ENCODE assay signal across 20 cellular contexts in genomic region chr1:12506581-12507280, GRCh38.
"Had no signal": no experiment of that assay in that cellular context is flagged by ENCODE, and none has a peak within 500 bp of the region (broad histone marks: within the 10 kb centered on the region; RNA-seq: fewer than 3 reads in every experiment).

No MANE protein-coding gene starts in this region.

- ATAC-seq: activated T-cell treated with anti-CD3 and anti-CD28 coated beads, Interleukin-2, amount 50 U/mL, for 72 hours; left colon; natural killer cell; SK-N-SH treated with all-trans-retinoic acid at 6 μM for 48 hours had no signal

- H3K4me3 Mint-ChIP-seq: activated CD4-positive, alpha-beta T cell treated with anti-CD3 and anti-CD28 coated beads, Interleukin-2, amount 10 ng/mL, durations not matched to agents 7 days and 5 days; activated T-cell treated with anti-CD3 and anti-CD28 coated beads, Interleukin-2, amount 50 U/mL, for 72 hours; endodermal cell; natural killer cell had no signal

- H3K27me3 ChIP-seq: breast epithelium, colonic mucosa, ovary, upper lobe of left lung had no signal

- H3K4me3 ChIP-seq: breast epithelium, colonic mucosa, ovary, prostate gland, upper lobe of left lung had no signal

- H3K9me3 Mint-ChIP-seq: activated CD4-positive, alpha-beta T cell treated with anti-CD3 and anti-CD28 coated beads, Interleukin-2, amount 10 ng/mL, durations not matched to agents 7 days and 5 days; endodermal cell; natural killer cell had no signal

- H3K4me1 ChIP-seq: breast epithelium, colonic mucosa, prostate gland had no signal

- H3K27me3 Mint-ChIP-seq: activated CD4-positive, alpha-beta T cell treated with anti-CD3 and anti-CD28 coated beads, Interleukin-2, amount 10 ng/mL, durations not matched to agents 7 days and 5 days had no signal

- H3K27ac Mint-ChIP-seq: activated CD4-positive, alpha-beta T cell treated with anti-CD3 and anti-CD28 coated beads, Interleukin-2, amount 10 ng/mL, durations not matched to agents 7 days and 5 days; activated T-cell treated with anti-CD3 and anti-CD28 coated beads, Interleukin-2, amount 50 U/mL, for 72 hours; endodermal cell; natural killer cell had no signal

- H3K36me3 Mint-ChIP-seq: natural killer cell had no signal

- DNase-seq: activated CD4-positive, alpha-beta T cell treated with anti-CD3 and anti-CD28 coated beads, Interleukin-2, amount 10 ng/mL, durations not matched to agents 7 days and 5 days; activated CD4-positive, CD25-positive, alpha-beta regulatory T cell treated with anti-CD3 and anti-CD28 coated beads, Interleukin-2, amount 50 U/mL, for 72 hours; activated CD8-positive, alpha-beta memory T cell treated with anti-CD3 and anti-CD28 coated beads, Interleukin-2, amount 50 U/mL, for 4 hours; activated effector memory CD4-positive, alpha-beta T cell treated with anti-CD3 and anti-CD28 coated beads, Interleukin-2, amount 50 U/mL, for 16 hours; activated naive CD4-positive, alpha-beta T cell treated with anti-CD3 and anti-CD28 coated beads, Interleukin-2, amount 50 U/mL, for 16 hours; activated T-cell treated with anti-CD3 and anti-CD28 coated beads, Interleukin-2, amount 50 U/mL, for 72 hours; colonic mucosa; endodermal cell; left colon; mesendoderm; natural killer cell; ovary; stimulated activated CD4-positive, alpha-beta T cell treated with anti-CD3 and anti-CD28 coated beads, Interleukin-4, amount 100 ng/mL, for 24 hours; stimulated activated naive CD4-positive, alpha-beta T cell treated with Interleukin-2 at 50 U/mL for 16 hours; upper lobe of left lung had no signal

- H3K36me3 ChIP-seq: breast epithelium, colonic mucosa, ovary had no signal

- H3K27ac ChIP-seq: breast epithelium, colonic mucosa, epithelial cell of prostate, ovary, prostate gland, upper lobe of left lung, VCaP had no signal

- H3K9me3 ChIP-seq: breast epithelium, colonic mucosa, ovary, prostate gland, upper lobe of left lung had no signal
